In the genomic region with DNA sequence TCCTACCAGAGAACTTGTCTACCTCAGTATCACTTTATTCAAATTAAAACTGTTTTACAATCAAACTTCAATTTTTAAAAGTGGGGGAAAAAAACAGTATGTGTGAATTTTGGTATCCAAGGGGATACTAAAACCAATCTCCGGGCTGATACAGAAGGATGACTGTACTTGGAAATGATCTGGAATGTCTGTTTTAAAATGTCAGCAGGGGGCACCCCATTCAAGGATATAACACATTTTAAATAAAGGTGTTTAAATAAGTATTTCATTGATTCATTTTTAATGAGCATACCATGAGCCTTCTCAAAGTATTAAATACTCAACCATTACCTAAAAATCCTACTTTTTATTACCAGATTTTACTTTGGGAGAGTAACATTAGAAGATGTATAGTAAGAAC, we compare ENCODE assay signal across 10 cellular contexts.
DNase-seq lines count a peak whose midpoint lies in the region; ATAC-seq and TF ChIP-seq lines count a peak whose summit lies in the region.
"Had no signal": no experiment of that assay in that cellular context is flagged by ENCODE, and none has a peak within 500 bp of the region (broad histone marks: within the 10 kb centered on the region; RNA-seq: fewer than 3 reads in every experiment).

No MANE protein-coding gene starts in this region.

- 0 out of 2 replicates have a peak, but pooled peaks cover 2% of the 10 kb centered on the region for H3K9me3 ChIP-seq in OCI-LY1 (ENCODE audit: low read length)

- no peaks in the 10 kb centered on the region for H4K20me1 ChIP-seq in OCI-LY1 (ENCODE audit: insufficient read depth, low read length)

- no peak overlapping the region for H3K4me2 ChIP-seq in OCI-LY1 (ENCODE audit: low read length)

- H3K79me2 ChIP-seq in OCI-LY1 (ENCODE audit: insufficient read depth, low read length) = no peaks in the 10 kb centered on the region

- no peak overlapping the region for H2AFZ ChIP-seq in OCI-LY1 (ENCODE audit: low read length)

- H3K4me3 ChIP-seq in GM06990 (replicated peaks; ENCODE audit: low read depth, low read length) (no peak overlapping the region), OCI-LY1 (ENCODE audit: low read depth, low read length, poor library complexity, severe bottlenecking) (no peak overlapping the region)

- H3K36me3 ChIP-seq in GM06990 (ENCODE audit: control insufficient read depth, insufficient read depth, low read length) = no peaks in the 10 kb centered on the region
- no peaks in the 10 kb centered on the region for H3K36me3 ChIP-seq in OCI-LY1 (ENCODE audit: insufficient read depth, low read length)

- H3K27me3 ChIP-seq in GM06990 (replicated peaks; ENCODE audit: control insufficient read depth, insufficient read depth, low read length) (no peaks in the 10 kb centered on the region), OCI-LY1 (ENCODE audit: insufficient read depth, low read length) (no peaks in the 10 kb centered on the region)

- peaks cover 8% of the 10 kb centered on the region for H3K9me3 Mint-ChIP-seq in osteocyte (ENCODE audit: unreplicated experiment)

- no peak overlapping the region for H3K4me3 Mint-ChIP-seq in osteocyte (ENCODE audit: unreplicated experiment)

- H3F3A ChIP-seq in OCI-LY1 (ENCODE audit: insufficient read depth, low read length) = no peaks in the 10 kb centered on the region

- no peaks in the 10 kb centered on the region for H3K9me2 ChIP-seq in OCI-LY1 (ENCODE audit: low read depth, low read length)

- H3K27me3 Mint-ChIP-seq in osteocyte (ENCODE audit: unreplicated experiment) = no peaks in the 10 kb centered on the region

- no peak for ATAC-seq in HG02642 (IDR thresholded peaks at IDR 0.05; ENCODE audit: poor library complexity, unreplicated experiment)
- ATAC-seq in GM19395 (IDR thresholded peaks at IDR 0.05; ENCODE audit: unreplicated experiment) = no peak
- ATAC-seq in HG02885 (IDR thresholded peaks at IDR 0.05; ENCODE audit: poor library complexity, unreplicated experiment) = no peak

- H3K27ac Mint-ChIP-seq in osteocyte (ENCODE audit: unreplicated experiment) = no peak overlapping the region

- H3K36me3 Mint-ChIP-seq in osteocyte (ENCODE audit: unreplicated experiment) = peaks cover 8% of the 10 kb centered on the region

- no peak overlapping the region for H3K9ac ChIP-seq in OCI-LY1 (ENCODE audit: low read length)

- H3K4me1 Mint-ChIP-seq in osteocyte (ENCODE audit: unreplicated experiment) = peaks cover 7% of the 10 kb centered on the region

- DNase-seq in AG08396 (ENCODE audit: low spot score) (peak; percentile 34), GM06990 (ENCODE audit: extremely low read depth, insufficient read length) (no peak), epidermal melanocyte (ENCODE audit: insufficient read length, low spot score) (peak; percentile 32), osteocyte (ENCODE audit: extremely low spot score, unreplicated experiment) (no peak)

- no peaks in the 10 kb centered on the region for H3K4me1 ChIP-seq in OCI-LY1 (ENCODE audit: insufficient read depth, low read length, severe bottlenecking)

- TF ChIP-seq CTCF in GM06990 (IDR thresholded peaks at IDR 0.05; ENCODE audit: insufficient read depth, low read length, poor library complexity, severe bottlenecking) (peak; percentile 14), OCI-LY1 (IDR thresholded peaks at IDR 0.05; ENCODE audit: low read length) (peak; percentile 66), osteocyte (IDR thresholded peaks at IDR 0.05) (peak; percentile 72)

- H3K27ac ChIP-seq in OCI-LY1 (ENCODE audit: low read depth, low read length, poor library complexity, severe bottlenecking) = no peak overlapping the region
- H3K27ac ChIP-seq: epithelial cell of prostate, HL-60 had no signal

Comparison
In these comparisons a context has a peak if more than half of its experiments do, and no peak if none do; other contexts are left out.
1. DNase-seq: peak in AG08396 (single experiment) and epidermal melanocyte (single experiment); none in GM06990 (single experiment) and osteocyte (single experiment).
2. CTCF ChIP-seq: peak in every context shown above with its lines; median percentile 72 in osteocyte; 66 in OCI-LY1; 14 in GM06990.